In the genomic region with DNA sequence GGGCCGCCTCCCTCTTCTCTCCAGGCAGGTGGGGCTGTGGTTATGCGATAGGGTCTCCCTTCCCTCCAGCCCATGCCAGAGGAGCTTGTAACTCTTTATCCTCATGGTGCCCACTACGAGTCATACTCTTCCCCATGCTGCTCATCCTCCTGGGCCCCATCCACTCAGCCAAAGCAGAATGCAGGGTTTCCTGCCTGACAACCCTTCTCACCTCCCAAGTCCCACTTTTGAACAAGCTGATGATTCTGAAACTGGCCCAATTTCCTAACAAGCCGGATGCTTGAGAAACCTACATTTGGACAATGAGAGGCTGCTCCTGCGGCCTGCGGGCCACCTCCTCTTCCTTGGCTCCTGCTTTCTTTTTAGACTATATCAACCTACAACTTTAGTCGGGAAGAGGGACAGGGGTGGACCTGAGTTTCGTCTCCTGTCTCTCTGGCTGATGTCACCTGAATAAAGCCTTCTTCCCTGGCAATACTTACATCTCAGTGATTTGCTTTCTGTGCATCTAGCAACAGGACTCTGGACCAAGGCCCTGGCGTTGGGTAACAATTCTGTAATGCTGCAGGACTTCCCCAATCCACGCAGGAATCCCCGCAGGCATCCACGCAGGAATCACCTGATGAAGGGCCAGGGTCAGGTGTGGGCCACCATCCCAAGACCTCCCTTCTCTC, we compare ENCODE assay signal across 9 cellular contexts. TPM values are rescaled to one million over a fixed set of nuclear protein-coding genes. Genes with fewer than 3 reads are reported as not detected.
DNase-seq lines count a peak whose midpoint lies in the region; ATAC-seq and TF ChIP-seq lines count a peak whose summit lies in the region.
"Had no signal": no experiment of that assay in that cellular context is flagged by ENCODE, and none has a peak within 500 bp of the region (broad histone marks: within the 10 kb centered on the region; RNA-seq: fewer than 3 reads in every experiment).

No MANE protein-coding gene starts in this region.

- H3K9me3 Mint-ChIP-seq in T-helper 2 cell treated with Interferon-gamma antibody and Interleukin-4, amounts not matched to agents 5 μg/mL and 100 μg/mL, for 36 hours: no peaks in the 10 kb centered on the region
- H3K9me3 Mint-ChIP-seq in progenitor cell of endocrine pancreas (ENCODE audit: low read depth): no peaks in the 10 kb centered on the region

- peaks cover 26% of the 10 kb centered on the region for H3K4me1 ChIP-seq in NT2/D1 (ENCODE audit: insufficient read depth, insufficient read length)

- H3K4me3 ChIP-seq in NT2/D1 (ENCODE audit: insufficient read length, low read depth) (peak overlapping the region; percentile 81), choroid plexus epithelial cell (ENCODE audit: low read depth, low read length) (no peak overlapping the region)

- no peak for DNase-seq in T-helper 2 cell treated with Interferon-gamma antibody and Interleukin-4, amounts not matched to agents 5 μg/mL and 100 μg/mL, for 36 hours (ENCODE audit: low spot score)
- DNase-seq in T-helper 2 cell: no peak
- DNase-seq in NT2/D1 (ENCODE audit: low read depth, low spot score): no peak
- DNase-seq in choroid plexus epithelial cell (ENCODE audit: low read depth): peak; percentile 28
- DNase-seq in progenitor cell of endocrine pancreas (ENCODE audit: low spot score, unreplicated experiment): no peak
- DNase-seq in omental fat pad (ENCODE audit: low spot score): no peak
- no peak for DNase-seq in DMS53 (lab: John Stamatoyannopoulos, UW)
- DNase-seq in NCI-H2029 (lab: John Stamatoyannopoulos, UW): no peak
- DNase-seq: NCI-H1694 treated with DMSO at 0.1 percent for 48 hours had no signal

- no peaks in the 10 kb centered on the region for H3K27me3 Mint-ChIP-seq in T-helper 2 cell treated with Interferon-gamma antibody and Interleukin-4, amounts not matched to agents 5 μg/mL and 100 μg/mL, for 36 hours (ENCODE audit: low read depth)
- H3K27me3 Mint-ChIP-seq in progenitor cell of endocrine pancreas: no peaks in the 10 kb centered on the region

- peaks cover 9% of the 10 kb centered on the region for H3K4me1 Mint-ChIP-seq in T-helper 2 cell treated with Interferon-gamma antibody and Interleukin-4, amounts not matched to agents 5 μg/mL and 100 μg/mL, for 36 hours (ENCODE audit: low read depth)
- H3K4me1 Mint-ChIP-seq in progenitor cell of endocrine pancreas (ENCODE audit: low read depth): peaks cover 10% of the 10 kb centered on the region

- H3K9ac ChIP-seq in NT2/D1 (ENCODE audit: insufficient read length, low read depth): peak overlapping the region; percentile 89

- peaks cover 6% of the 10 kb centered on the region for H3K36me3 Mint-ChIP-seq in T-helper 2 cell treated with Interferon-gamma antibody and Interleukin-4, amounts not matched to agents 5 μg/mL and 100 μg/mL, for 36 hours (ENCODE audit: low read depth)
- H3K36me3 Mint-ChIP-seq in progenitor cell of endocrine pancreas (ENCODE audit: insufficient read depth): peaks cover 6% of the 10 kb centered on the region

- no peaks in the 10 kb centered on the region for H3K27me3 ChIP-seq in NT2/D1 (ENCODE audit: insufficient read depth, insufficient read length)

- H3K4me3 Mint-ChIP-seq in T-helper 2 cell treated with Interferon-gamma antibody and Interleukin-4, amounts not matched to agents 5 μg/mL and 100 μg/mL, for 36 hours: peak overlapping the region; percentile 97
- H3K4me3 Mint-ChIP-seq in progenitor cell of endocrine pancreas (ENCODE audit: low read depth): peak overlapping the region; percentile 93

- no peak for ATAC-seq in omental fat pad (ENCODE audit: low FRiP score)

- peaks cover 54% of the 10 kb centered on the region for H3K36me3 ChIP-seq in NT2/D1 (ENCODE audit: insufficient read depth, insufficient read length, low read length)

- TF ChIP-seq CTCF in choroid plexus epithelial cell (conservative IDR thresholded peaks at IDR 0.05; ENCODE audit: low read depth, low read length) (no peak), progenitor cell of endocrine pancreas (IDR thresholded peaks at IDR 0.05; ENCODE audit: unreplicated experiment) (no peak), omental fat pad (IDR thresholded peaks at IDR 0.05) (no peak)

- H3K27ac Mint-ChIP-seq in T-helper 2 cell treated with Interferon-gamma antibody and Interleukin-4, amounts not matched to agents 5 μg/mL and 100 μg/mL, for 36 hours: peak overlapping the region; percentile 95
- no peak overlapping the region for H3K27ac Mint-ChIP-seq in progenitor cell of endocrine pancreas

- peaks cover 8% of the 10 kb centered on the region; the same call in 1 of the 2 replicates for H3K9me3 ChIP-seq in NT2/D1 (ENCODE audit: insufficient read depth, low read length)

RNA-seq across cellular contexts. Expression of gene NDUFS8, which starts 1.5 kb away (rescaled TPM):
- 113 and 125 TPM in 2 replicates for total RNA-seq in progenitor cell of endocrine pancreas
- total RNA-seq in omental fat pad: 100 to 1,000 TPM in 3 of 4 donors, 10 to 100 TPM in 1; 91.1 to 155 (median 128) TPM

RNA-seq across cellular contexts. Expression of gene TCIRG1, which starts 9.9 kb away (rescaled TPM):
- total RNA-seq in progenitor cell of endocrine pancreas (33.6 and 35.5 TPM in 2 replicates), omental fat pad (100 to 1,000 TPM in 3 of 4 donors, 10 to 100 TPM in 1; 84.4 to 251 (median 142) TPM)

RNA-seq across cellular contexts. Expression of gene ALDH3B1, which starts 18.8 kb away (rescaled TPM):
- total RNA-seq in progenitor cell of endocrine pancreas (not detected in 2 replicates), omental fat pad (10 to 100 TPM; 20.5 to 90.8 (median 30.9) TPM)

RNA-seq across cellular contexts. Expression of gene UNC93B1, which starts 25.0 kb away (rescaled TPM):
- total RNA-seq in progenitor cell of endocrine pancreas: 6.7 and 8.0 TPM in 2 replicates
- 10 to 100 TPM; 33.5 to 63.8 (median 51.4) TPM for total RNA-seq in omental fat pad

Comparison
In these comparisons a context has a peak if more than half of its experiments do, and no peak if none do; other contexts are left out.
1. RNA of gene ALDH3B1, which starts 18.8 kb away (total RNA-seq): 20.5 to 90.8 TPM in omental fat pad; not detected in progenitor cell of endocrine pancreas; every median in the first group is over 10 times any median in the second.